Comparison of ENCODE assay signal across 17 cellular contexts in genomic region chr10:106947643-106948042, GRCh38.
"Had no signal": no experiment of that assay in that cellular context is flagged by ENCODE, and none has a peak within 500 bp of the region (broad histone marks: within the 10 kb centered on the region; RNA-seq: fewer than 3 reads in every experiment).

No MANE protein-coding gene starts in this region.

- H3K4me3 Mint-ChIP-seq: activated CD4-positive, alpha-beta T cell treated with anti-CD3 and anti-CD28 coated beads, Interleukin-2, amount 10 ng/mL, durations not matched to agents 24 days and 14 days; activated CD8-positive, alpha-beta T cell treated with anti-CD3 and anti-CD28 coated beads, Interleukin-2, amount 10 ng/mL, durations not matched to agents 7 days and 5 days; activated naive CD8-positive, alpha-beta T cell treated with anti-CD3 and anti-CD28 coated beads for 36 hours; neural crest cell had no signal

- H3K9me3 ChIP-seq: body of pancreas, colonic mucosa, esophagus muscularis mucosa, sigmoid colon had no signal

- H3K27ac ChIP-seq: body of pancreas, colonic mucosa, esophagus muscularis mucosa, sigmoid colon, spleen had no signal

- H3K36me3 Mint-ChIP-seq: activated naive CD8-positive, alpha-beta T cell treated with anti-CD3 and anti-CD28 coated beads for 36 hours had no signal

- H3K4me1 Mint-ChIP-seq: activated CD4-positive, alpha-beta T cell treated with anti-CD3 and anti-CD28 coated beads, Interleukin-2, amount 10 ng/mL, durations not matched to agents 24 days and 14 days; activated naive CD8-positive, alpha-beta T cell treated with anti-CD3 and anti-CD28 coated beads for 36 hours had no signal

- ATAC-seq: activated CD8-positive, alpha-beta T cell treated with anti-CD3 and anti-CD28 coated beads, Interleukin-2, amount 10 ng/mL, durations not matched to agents 7 days and 5 days; body of pancreas; left lobe of liver had no signal

- H3K27me3 ChIP-seq: body of pancreas, colonic mucosa, esophagus muscularis mucosa, sigmoid colon, spleen had no signal

- H3K27me3 Mint-ChIP-seq: activated CD4-positive, alpha-beta T cell treated with anti-CD3 and anti-CD28 coated beads, Interleukin-2, amount 10 ng/mL, durations not matched to agents 24 days and 14 days; activated naive CD8-positive, alpha-beta T cell treated with anti-CD3 and anti-CD28 coated beads for 36 hours had no signal

- H3K9me3 Mint-ChIP-seq: activated CD4-positive, alpha-beta T cell treated with anti-CD3 and anti-CD28 coated beads, Interleukin-2, amount 10 ng/mL, durations not matched to agents 24 days and 14 days had no signal

- H3K27ac Mint-ChIP-seq: activated CD4-positive, alpha-beta T cell treated with anti-CD3 and anti-CD28 coated beads, Interleukin-2, amount 10 ng/mL, durations not matched to agents 24 days and 14 days; activated CD8-positive, alpha-beta T cell treated with anti-CD3 and anti-CD28 coated beads, Interleukin-2, amount 10 ng/mL, durations not matched to agents 7 days and 5 days; activated naive CD8-positive, alpha-beta T cell treated with anti-CD3 and anti-CD28 coated beads for 36 hours had no signal

- DNase-seq: activated CD4-positive, alpha-beta T cell treated with anti-CD3 and anti-CD28 coated beads, Interleukin-2, amount 10 ng/mL, durations not matched to agents 24 days and 14 days; activated CD4-positive, CD25-positive, alpha-beta regulatory T cell; activated CD8-positive, alpha-beta memory T cell treated with anti-CD3 and anti-CD28 coated beads, Interleukin-2, amount 50 U/mL, for 4 hours; activated CD8-positive, alpha-beta T cell treated with anti-CD3 and anti-CD28 coated beads, Interleukin-2, amount 10 ng/mL, durations not matched to agents 7 days and 5 days; activated naive CD8-positive, alpha-beta T cell treated with anti-CD3 and anti-CD28 coated beads for 36 hours; amygdala; body of pancreas; central memory CD4-positive, alpha-beta T cell; colonic mucosa; hippocampal formation; mammary epithelial cell; sigmoid colon; spleen; stimulated activated CD4-positive, alpha-beta T cell treated with anti-CD3 and anti-CD28 coated beads, Interleukin-2, amount 100 ng/mL, for 24 hours had no signal
